In genomic region chr2:64654063-64654811, GRCh38 we compare ENCODE assay signal across 8 cellular contexts. TPM values are rescaled to one million over a fixed set of nuclear protein-coding genes. Genes with fewer than 3 reads are reported as not detected.
DNase-seq lines count a peak whose midpoint lies in the region; ATAC-seq and TF ChIP-seq lines count a peak whose summit lies in the region.

No MANE protein-coding gene starts in this region.

- DNase-seq in C1 segment of cervical spinal cord (lab: John Stamatoyannopoulos, UW) (peak in 8 of 14 donors; percentile 54 to 88 (median 79)), NT2/D1 (ENCODE audit: low read depth, low spot score) (peak; percentile 68), endothelial cell (ENCODE audit: low spot score) (peak; percentile 68), testis (peak; percentile 59)
- DNase-seq in activated CD8-positive, alpha-beta memory T cell treated with anti-CD3 and anti-CD28 coated beads, Interleukin-2, amount 50 U/mL, for 1 hour (ENCODE audit: extremely low read depth), result peak; percentile 51

- peak overlapping the region; percentile 80 for H3K27ac Mint-ChIP-seq in endothelial cell (ENCODE audit: unreplicated experiment)

- intact Hi-C loops in testis (cut with DNase I; ENCODE audit: low total_unique reads), result loop anchor here (5.0 kb wide), 2 partner anchors 98 to 113 kb away; no protein-coding TSS in a partner anchor

- H3K27ac ChIP-seq in muscle layer of duodenum (ENCODE audit: low read length) (peak overlapping the region; percentile 74), testis (peak overlapping the region; percentile 98 to 99)

- H3K9me3 ChIP-seq in NT2/D1 (ENCODE audit: insufficient read depth, low read length) (no peaks in the 10 kb centered on the region), muscle layer of duodenum (ENCODE audit: control insufficient read depth in 1 of 2, low read length in 2 of 2) (no peaks in the 10 kb centered on the region), testis (no peaks in the 10 kb centered on the region)

- H3K4me3 ChIP-seq in NT2/D1 (ENCODE audit: insufficient read length, low read depth), result peak overlapping the region; percentile 51
- H3K4me3 ChIP-seq in muscle layer of duodenum (ENCODE audit: low read depth in 1 of 2, low read length in 2 of 2), result peak overlapping the region; percentile 74 to 85
- H3K4me3 ChIP-seq in testis, result peak overlapping the region; percentile 86 to 98

- 0 to 1% methylated on average over 33 to 68 of the region's 70 CpGs for WGBS in testis, 2 donors

- H3K27me3 ChIP-seq in NT2/D1 (ENCODE audit: insufficient read depth, insufficient read length), result no peaks in the 10 kb centered on the region
- no peaks in the 10 kb centered on the region for H3K27me3 ChIP-seq in muscle layer of duodenum (ENCODE audit: low read depth, low read length)
- no peaks in the 10 kb centered on the region for H3K27me3 ChIP-seq in testis

- peaks cover 14% of the 10 kb centered on the region for H3K4me1 Mint-ChIP-seq in endothelial cell (ENCODE audit: unreplicated experiment)

- no peaks in the 10 kb centered on the region for H3K36me3 Mint-ChIP-seq in endothelial cell (ENCODE audit: low read depth, unreplicated experiment)

- no peaks in the 10 kb centered on the region for H3K36me3 ChIP-seq in NT2/D1 (ENCODE audit: insufficient read depth, insufficient read length, low read length)
- H3K36me3 ChIP-seq in muscle layer of duodenum (ENCODE audit: control insufficient read depth in 1 of 2, insufficient read depth in 2 of 2, low read length in 2 of 2), result peaks cover 0 to 17% of the 10 kb centered on the region in 2 donors
- no peaks in the 10 kb centered on the region for H3K36me3 ChIP-seq in testis (ENCODE audit: low read depth, missing control alignments)

- ATAC-seq in GM19372 (IDR thresholded peaks at IDR 0.05; ENCODE audit: low read depth, unreplicated experiment), result peak; percentile 35
- peak; percentile 35 for ATAC-seq in HG03460 (IDR thresholded peaks at IDR 0.05; ENCODE audit: unreplicated experiment)

- peak overlapping the region; percentile 88 for H3K4me3 Mint-ChIP-seq in endothelial cell (ENCODE audit: unreplicated experiment)

- H3K9me3 Mint-ChIP-seq in endothelial cell (ENCODE audit: unreplicated experiment), result no peaks in the 10 kb centered on the region

- TF ChIP-seq POLR2A in testis (IDR thresholded peaks at IDR 0.05), result no peak

- H3K4me1 ChIP-seq in NT2/D1 (ENCODE audit: insufficient read depth, insufficient read length) (no peaks in the 10 kb centered on the region), muscle layer of duodenum (ENCODE audit: control insufficient read depth in 1 of 2, insufficient read depth in 2 of 2, low read length in 2 of 2) (peaks cover 29 to 30% of the 10 kb centered on the region in 2 donors), testis (peaks cover 31% of the 10 kb centered on the region)

- peaks cover 7% of the 10 kb centered on the region for H3K27me3 Mint-ChIP-seq in endothelial cell (ENCODE audit: unreplicated experiment)

- no peak for TF ChIP-seq CTCF in endothelial cell (IDR thresholded peaks at IDR 0.05; ENCODE audit: unreplicated experiment)
- TF ChIP-seq CTCF in testis (IDR thresholded peaks at IDR 0.05), result no peak

- peak overlapping the region; percentile 76 for H3K9ac ChIP-seq in NT2/D1 (ENCODE audit: insufficient read length, low read depth)

RNA-seq across cellular contexts. Expression of gene SERTAD2, which starts 0.5 kb away (rescaled TPM):
- total RNA-seq in endothelial cell (ENCODE audit: unreplicated experiment), result 9.8 TPM
- total RNA-seq in testis, result 10 to 100 TPM; 41.4 to 41.7 TPM
- 24.8 TPM for polyA plus RNA-seq in testis (ENCODE audit: insufficient read depth, low read depth, low replicate concordance)

Comparison
In these comparisons a context has a peak if more than half of its experiments do, and no peak if none do; other contexts are left out.
1. Peak in every context shown above with its lines: DNase-seq, ATAC-seq, H3K4me3 ChIP-seq and H3K27ac ChIP-seq.